In genomic region chr3:149621218-149622005, GRCh38 we compare ENCODE assay signal across 9 cellular contexts. TPM values are rescaled to one million over a fixed set of nuclear protein-coding genes. Genes with fewer than 3 reads are reported as not detected.
DNase-seq lines count a peak whose midpoint lies in the region; ATAC-seq and TF ChIP-seq lines count a peak whose summit lies in the region.
"Had no signal": no experiment of that assay in that cellular context is flagged by ENCODE, and none has a peak within 500 bp of the region (broad histone marks: within the 10 kb centered on the region; RNA-seq: fewer than 3 reads in every experiment).

No MANE protein-coding gene starts in this region.

- peak overlapping the region; percentile 96 for H3K27ac ChIP-seq in brain microvascular endothelial cell

- H3K36me3 ChIP-seq in brain microvascular endothelial cell (replicated peaks): no peaks in the 10 kb centered on the region
- no peaks in the 10 kb centered on the region for H3K36me3 ChIP-seq in skeletal muscle satellite cell (ENCODE audit: insufficient read depth, low read length)
- no peaks in the 10 kb centered on the region for H3K36me3 ChIP-seq in BE2C

- H3K9ac ChIP-seq in skeletal muscle satellite cell (ENCODE audit: low read depth, low read length): peak overlapping the region; percentile 36

- H3K4me1 ChIP-seq in skeletal muscle satellite cell (ENCODE audit: control insufficient read depth, insufficient read depth, low read length) (peaks cover 76% of the 10 kb centered on the region), BE2C (no peaks in the 10 kb centered on the region)

- peak overlapping the region; percentile 63 for H3K4me2 ChIP-seq in skeletal muscle satellite cell (ENCODE audit: low read length)

- H3K4me3 ChIP-seq in brain microvascular endothelial cell (ENCODE audit: low read depth, low read length): no peak overlapping the region
- H3K4me3 ChIP-seq in skeletal muscle satellite cell (ENCODE audit: low read length): no peak overlapping the region
- no peak overlapping the region for H3K4me3 ChIP-seq in BE2C (ENCODE audit: low read depth, low read length)

- no peaks in the 10 kb centered on the region for H3K9me3 ChIP-seq in skeletal muscle satellite cell (replicated peaks; ENCODE audit: low read length)
- no peaks in the 10 kb centered on the region for H3K9me3 ChIP-seq in BE2C

- peak; percentile 93 for DNase-seq in A172 (ENCODE audit: low spot score)
- DNase-seq in brain microvascular endothelial cell: peak; percentile 90
- no peak for DNase-seq in BE2C
- DNase-seq in hypothalamus (lab: John Stamatoyannopoulos, UW): no peak
- DNase-seq in NCI-H748 (lab: John Stamatoyannopoulos, UW; ENCODE audit: unreplicated experiment): no peak
- DNase-seq: activated T-cell treated with anti-CD3 and anti-CD28 coated beads, Interleukin-2, amount 50 U/mL, for 4 hours had no signal

- H3K27me3 ChIP-seq in brain microvascular endothelial cell (replicated peaks) (no peaks in the 10 kb centered on the region), skeletal muscle satellite cell (ENCODE audit: control insufficient read depth, insufficient read depth, low read length) (no peaks in the 10 kb centered on the region), BE2C (peaks cover 3% of the 10 kb centered on the region; the same call in 1 of the 2 replicates)

- TF ChIP-seq CTCF in brain microvascular endothelial cell (IDR thresholded peaks at IDR 0.05; ENCODE audit: low read depth, low read length, missing control alignments) (no peak), BE2C (IDR thresholded peaks at IDR 0.05; ENCODE audit: low read depth, low read length) (no peak)

- peak; percentile 73 for ATAC-seq in GM18909 (IDR thresholded peaks at IDR 0.05; ENCODE audit: poor library complexity, unreplicated experiment)
- ATAC-seq in HG03575 (IDR thresholded peaks at IDR 0.05; ENCODE audit: extremely low read depth, insufficient number of reproducible peaks, low FRiP score, unreplicated experiment): peak; percentile 64

- in situ Hi-C loops in brain microvascular endothelial cell (cut with HindIII; ENCODE audit: low pct_ligation_motif_present, low sequenced_read_pairs): no loop called here

RNA-seq across cellular contexts. Expression of gene WWTR1, which starts 36.4 kb away (rescaled TPM):
- 84.9 and 103 TPM in 2 replicates for total RNA-seq in A172 (2014; rRNA removed; shearing (Covaris generic))
- 64.1 and 99.2 TPM in 2 replicates for total RNA-seq in skeletal muscle satellite cell (2012; rRNA removed)
- 1.7 TPM for polyA plus RNA-seq in BE2C (2012; ENCODE audit: insufficient read depth, insufficient read length, low read depth)

Comparison
In these comparisons a context has a peak if more than half of its experiments do, and no peak if none do; other contexts are left out.
1. DNase-seq: peak in A172 (single experiment) and brain microvascular endothelial cell (single experiment); none in BE2C (single experiment), hypothalamus (0 of 51) and NCI-H748 (single experiment).